1 cellular context compared by ENCODE assay signal in the genomic region with DNA sequence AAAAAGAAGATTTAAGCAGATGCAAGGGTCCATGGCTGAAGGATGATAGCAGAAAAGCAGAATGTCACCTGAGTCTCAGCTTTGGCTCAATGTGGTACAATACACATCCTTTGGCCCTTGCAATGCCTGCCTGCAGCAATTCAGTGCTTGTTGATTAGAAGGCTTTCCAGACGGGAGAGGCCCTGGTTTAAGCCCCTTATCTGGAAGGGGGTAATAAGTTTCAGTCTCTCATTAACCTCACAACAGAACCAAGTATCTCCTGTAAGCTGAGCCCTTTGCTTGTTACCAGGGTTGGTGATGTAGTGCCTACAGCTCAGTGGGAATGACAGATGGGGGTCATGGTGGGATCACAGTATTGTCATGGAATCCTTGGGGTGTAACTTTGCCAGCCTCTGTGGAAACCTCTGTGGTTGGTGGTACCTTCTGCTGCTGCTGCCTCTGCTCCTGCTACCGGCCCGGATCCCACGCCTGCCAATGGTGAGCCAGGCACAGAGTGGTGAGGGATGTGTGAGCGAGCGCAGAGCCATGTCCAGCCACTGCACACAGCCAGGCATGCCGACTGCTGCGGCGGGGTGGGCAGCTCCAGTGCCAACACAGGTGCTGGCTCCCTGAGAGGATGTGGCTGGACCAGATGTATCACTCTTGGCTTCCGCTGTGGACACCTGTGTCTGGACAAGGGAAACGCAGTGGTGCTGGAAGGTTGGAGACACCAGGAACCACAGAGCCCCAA.
TF ChIP-seq lines count a peak whose summit lies in the region.

No MANE protein-coding gene starts in this region.

TF ChIP-seq in WTC11, 78 proteins besides CTCF, POLR2A, EP300 and RAD21:
- TF ChIP-seq USF2 (CRISPR knock-in tag; IDR thresholded peaks at IDR 0.05) (no peak), OVOL2 (CRISPR knock-in tag; IDR thresholded peaks at IDR 0.05; ENCODE audit: borderline replicate concordance) (no peak), MYBL2 (CRISPR knock-in tag; IDR thresholded peaks at IDR 0.05) (no peak), PREB (CRISPR knock-in tag; IDR thresholded peaks at IDR 0.05; ENCODE audit: borderline replicate concordance) (no peak), ELF4 (CRISPR knock-in tag; IDR thresholded peaks at IDR 0.05; ENCODE audit: low read depth) (no peak), FOXJ3 (CRISPR knock-in tag; IDR thresholded peaks at IDR 0.05; ENCODE audit: borderline replicate concordance) (no peak), ZNF396 (CRISPR knock-in tag; IDR thresholded peaks at IDR 0.05; ENCODE audit: borderline replicate concordance) (no peak), ZBTB21 (CRISPR knock-in tag; IDR thresholded peaks at IDR 0.05; ENCODE audit: borderline replicate concordance) (no peak), SP1 (CRISPR knock-in tag; conservative IDR thresholded peaks at IDR 0.05) (no peak)
- TF ChIP-seq, protein P1, sequence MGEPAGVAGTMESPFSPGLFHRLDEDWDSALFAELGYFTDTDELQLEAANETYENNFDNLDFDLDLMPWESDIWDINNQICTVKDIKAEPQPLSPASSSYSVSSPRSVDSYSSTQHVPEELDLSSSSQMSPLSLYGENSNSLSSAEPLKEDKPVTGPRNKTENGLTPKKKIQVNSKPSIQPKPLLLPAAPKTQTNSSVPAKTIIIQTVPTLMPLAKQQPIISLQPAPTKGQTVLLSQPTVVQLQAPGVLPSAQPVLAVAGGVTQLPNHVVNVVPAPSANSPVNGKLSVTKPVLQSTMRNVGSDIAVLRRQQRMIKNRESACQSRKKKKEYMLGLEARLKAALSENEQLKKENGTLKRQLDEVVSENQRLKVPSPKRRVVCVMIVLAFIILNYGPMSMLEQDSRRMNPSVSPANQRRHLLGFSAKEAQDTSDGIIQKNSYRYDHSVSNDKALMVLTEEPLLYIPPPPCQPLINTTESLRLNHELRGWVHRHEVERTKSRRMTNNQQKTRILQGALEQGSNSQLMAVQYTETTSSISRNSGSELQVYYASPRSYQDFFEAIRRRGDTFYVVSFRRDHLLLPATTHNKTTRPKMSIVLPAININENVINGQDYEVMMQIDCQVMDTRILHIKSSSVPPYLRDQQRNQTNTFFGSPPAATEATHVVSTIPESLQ (CRISPR knock-in tag; IDR thresholded peaks at IDR 0.05), result no peak
- TF ChIP-seq, protein P2, sequence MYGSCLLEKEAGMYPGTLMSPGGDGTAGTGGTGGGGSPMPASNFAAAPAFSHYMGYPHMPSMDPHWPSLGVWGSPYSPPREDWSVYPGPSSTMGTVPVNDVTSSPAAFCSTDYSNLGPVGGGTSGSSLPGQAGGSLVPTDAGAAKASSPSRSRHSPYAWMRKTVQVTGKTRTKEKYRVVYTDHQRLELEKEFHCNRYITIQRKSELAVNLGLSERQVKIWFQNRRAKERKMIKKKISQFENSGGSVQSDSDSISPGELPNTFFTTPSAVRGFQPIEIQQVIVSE (CRISPR knock-in tag; IDR thresholded peaks at IDR 0.05; ENCODE audit: borderline replicate concordance), result no peak
- TF ChIP-seq, protein P3, sequence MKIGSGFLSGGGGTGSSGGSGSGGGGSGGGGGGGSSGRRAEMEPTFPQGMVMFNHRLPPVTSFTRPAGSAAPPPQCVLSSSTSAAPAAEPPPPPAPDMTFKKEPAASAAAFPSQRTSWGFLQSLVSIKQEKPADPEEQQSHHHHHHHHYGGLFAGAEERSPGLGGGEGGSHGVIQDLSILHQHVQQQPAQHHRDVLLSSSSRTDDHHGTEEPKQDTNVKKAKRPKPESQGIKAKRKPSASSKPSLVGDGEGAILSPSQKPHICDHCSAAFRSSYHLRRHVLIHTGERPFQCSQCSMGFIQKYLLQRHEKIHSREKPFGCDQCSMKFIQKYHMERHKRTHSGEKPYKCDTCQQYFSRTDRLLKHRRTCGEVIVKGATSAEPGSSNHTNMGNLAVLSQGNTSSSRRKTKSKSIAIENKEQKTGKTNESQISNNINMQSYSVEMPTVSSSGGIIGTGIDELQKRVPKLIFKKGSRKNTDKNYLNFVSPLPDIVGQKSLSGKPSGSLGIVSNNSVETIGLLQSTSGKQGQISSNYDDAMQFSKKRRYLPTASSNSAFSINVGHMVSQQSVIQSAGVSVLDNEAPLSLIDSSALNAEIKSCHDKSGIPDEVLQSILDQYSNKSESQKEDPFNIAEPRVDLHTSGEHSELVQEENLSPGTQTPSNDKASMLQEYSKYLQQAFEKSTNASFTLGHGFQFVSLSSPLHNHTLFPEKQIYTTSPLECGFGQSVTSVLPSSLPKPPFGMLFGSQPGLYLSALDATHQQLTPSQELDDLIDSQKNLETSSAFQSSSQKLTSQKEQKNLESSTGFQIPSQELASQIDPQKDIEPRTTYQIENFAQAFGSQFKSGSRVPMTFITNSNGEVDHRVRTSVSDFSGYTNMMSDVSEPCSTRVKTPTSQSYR (CRISPR knock-in tag; IDR thresholded peaks at IDR 0.05), result no peak
